8 cellular contexts compared by ENCODE assay signal in the genomic region with DNA sequence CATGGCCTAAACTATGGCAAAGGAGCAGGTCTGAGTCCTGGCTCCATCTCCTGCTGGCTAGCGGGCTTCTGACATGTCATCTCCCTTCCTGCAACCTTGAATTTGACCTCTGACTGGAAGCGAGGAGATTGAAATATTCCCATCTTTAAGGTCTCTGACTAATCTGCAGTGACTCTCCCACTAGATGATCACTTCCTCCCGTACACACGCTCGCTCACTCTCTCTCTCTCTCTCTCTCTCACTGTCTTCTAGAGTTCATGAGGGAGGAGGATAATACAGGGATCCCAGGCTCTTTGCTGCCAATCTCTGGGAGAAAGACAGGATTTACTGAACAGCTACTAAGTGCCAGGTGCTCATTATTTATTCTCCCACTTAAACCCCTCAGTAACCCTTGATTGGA.
DNase-seq lines count a peak whose midpoint lies in the region; ATAC-seq and TF ChIP-seq lines count a peak whose summit lies in the region.

No MANE protein-coding gene starts in this region.

- H3K4me3 ChIP-seq in NB4 (ENCODE audit: low read depth, low read length) (no peak overlapping the region), coronary artery (no peak overlapping the region), OCI-LY7 (ENCODE audit: low read depth, low read length, poor library complexity, severe bottlenecking) (no peak overlapping the region)

- no peak for DNase-seq in CD4-positive, alpha-beta T cell
- DNase-seq in NB4 (ENCODE audit: low read depth), result peak; percentile 39
- no peak for DNase-seq in coronary artery (ENCODE audit: low spot score)
- no peak for DNase-seq in omental fat pad (ENCODE audit: low spot score)
- no peak for DNase-seq in DMS79 (lab: John Stamatoyannopoulos, UW)
- no peak for DNase-seq in OCI-LY7 (ENCODE audit: low spot score)
- DNase-seq in left lobe of liver (ENCODE audit: low spot score), result no peak

- peaks cover 37% of the 10 kb centered on the region for H3K4me1 Mint-ChIP-seq in CD4-positive, alpha-beta T cell (ENCODE audit: low read depth)

- CTCF ChIA-PET in CD4-positive, alpha-beta T cell (lab: Charles Lee), result no interaction called here
- CTCF ChIA-PET in OCI-LY7 (lab: Charles Lee; ENCODE audit: unreplicated experiment), result no interaction called here

- TF ChIP-seq CTCF in CD4-positive, alpha-beta T cell (IDR thresholded peaks at IDR 0.05), result no peak
- TF ChIP-seq CTCF in NB4 (IDR thresholded peaks at IDR 0.05; ENCODE audit: low read depth, low read length) (no peak), coronary artery (IDR thresholded peaks at IDR 0.05) (no peak), omental fat pad (IDR thresholded peaks at IDR 0.05) (no peak), OCI-LY7 (conservative IDR thresholded peaks at IDR 0.05; ENCODE audit: low read length) (no peak)

- POLR2A ChIA-PET in CD4-positive, alpha-beta T cell (lab: Charles Lee), result interaction anchor here (1.1 kb wide), 2 partner anchors 166 to 421 kb away, joined by 3 to 4 read pairs; a partner anchor contains a TSS
- POLR2A ChIA-PET in OCI-LY7 (lab: Charles Lee), result interaction anchor here (1.0 kb wide), 1 partner anchor 129 kb away, joined by 3 read pairs; no protein-coding TSS in a partner anchor

- no peaks in the 10 kb centered on the region for H3K36me3 ChIP-seq in OCI-LY7 (ENCODE audit: insufficient read depth, low read length)

- no peak overlapping the region for H3K4me2 ChIP-seq in OCI-LY7 (ENCODE audit: low read length)

- H3K9me2 ChIP-seq in OCI-LY7 (ENCODE audit: insufficient read depth, low read length), result no peaks in the 10 kb centered on the region

- H3K27me3 ChIP-seq in CD4-positive, alpha-beta T cell (ENCODE audit: control insufficient read depth, insufficient read depth, low read length), result no peaks in the 10 kb centered on the region

- H4K20me1 ChIP-seq in OCI-LY7 (ENCODE audit: insufficient read depth, low read length), result no peaks in the 10 kb centered on the region

- H3K27ac Mint-ChIP-seq in CD4-positive, alpha-beta T cell, result peak overlapping the region; percentile 79

- no peak for TF ChIP-seq POLR2A in NB4 (IDR thresholded peaks at IDR 0.05; ENCODE audit: extremely low read depth, insufficient read length)

- H3K27ac ChIP-seq in CD4-positive, alpha-beta T cell (ENCODE audit: low read depth, low read length), result no peak overlapping the region
- H3K27ac ChIP-seq in coronary artery, result peak overlapping the region; percentile 68 to 82
- H3K27ac ChIP-seq in OCI-LY7 (ENCODE audit: low read depth, low read length, poor library complexity, severe bottlenecking), result no peak overlapping the region

- intact Hi-C loops in CD4-positive, alpha-beta T cell (cut with DNase I, micrococcal nuclease), result loop anchor here in 1 of 2 experiments (5.0 to 10.0 kb wide), 2 partner anchors 723 to 1579 kb away; no protein-coding TSS in a partner anchor
- intact Hi-C loops in OCI-LY7 (cut with micrococcal nuclease; ENCODE audit: unreplicated experiment), result loop anchor here (10.0 kb wide), 1 partner anchor 721 kb away; no protein-coding TSS in a partner anchor

- H3K36me3 Mint-ChIP-seq in CD4-positive, alpha-beta T cell (ENCODE audit: low read depth), result no peaks in the 10 kb centered on the region

- H3K79me2 ChIP-seq in OCI-LY7 (ENCODE audit: insufficient read depth, low read depth, low read length), result no peaks in the 10 kb centered on the region

- no TSS peak for BruUV-seq in OCI-LY7 (replicated peaks; lab: Mats Ljungman, UMichigan)

- ATAC-seq in CD4-positive, alpha-beta T cell (ENCODE audit: poor library complexity), result no peak
- ATAC-seq in omental fat pad (ENCODE audit: low FRiP score) (peak; percentile 33), HG02870 (IDR thresholded peaks at IDR 0.05; ENCODE audit: unreplicated experiment) (no peak), left lobe of liver (no peak)

- no peaks in the 10 kb centered on the region for H3K4me1 ChIP-seq in OCI-LY7 (ENCODE audit: insufficient read depth, low read length, poor library complexity, severe bottlenecking)

- no peaks in the 10 kb centered on the region for H3K9me3 ChIP-seq in CD4-positive, alpha-beta T cell (ENCODE audit: control insufficient read depth, low read length)
- H3K9me3 ChIP-seq in OCI-LY7 (ENCODE audit: low read length), result no peaks in the 10 kb centered on the region

- H3K4me3 Mint-ChIP-seq in CD4-positive, alpha-beta T cell, result peak overlapping the region; percentile 9

- H3K9me3 Mint-ChIP-seq in CD4-positive, alpha-beta T cell, result no peaks in the 10 kb centered on the region

- H3K27me3 Mint-ChIP-seq in CD4-positive, alpha-beta T cell, result no peaks in the 10 kb centered on the region

- H2AFZ ChIP-seq in OCI-LY7 (ENCODE audit: low read length), result no peak overlapping the region

Comparison
In these comparisons a context has a peak if more than half of its experiments do, and no peak if none do; other contexts are left out.
1. H3K27ac ChIP-seq: peak in coronary artery (2 of 2); none in CD4-positive, alpha-beta T cell (single experiment) and OCI-LY7 (single experiment).